In genomic region chr5:65742565-65743231, GRCh38 we compare ENCODE assay signal across 8 cellular contexts. TPM values are rescaled to one million over a fixed set of nuclear protein-coding genes. Genes with fewer than 3 reads are reported as not detected.
A peak's percentile ranks its signal among the peaks of the same experiment; 100 is the strongest.
DNase-seq lines count a peak whose midpoint lies in the region; ATAC-seq and TF ChIP-seq lines count a peak whose summit lies in the region.

No MANE protein-coding gene starts in this region.

- no peaks in the 10 kb centered on the region for H3K9me3 Mint-ChIP-seq in effector memory CD8-positive, alpha-beta T cell
- peaks cover 9% of the 10 kb centered on the region for H3K9me3 Mint-ChIP-seq in neural crest cell

- H3K27ac Mint-ChIP-seq in effector memory CD8-positive, alpha-beta T cell, result no peak overlapping the region
- H3K27ac Mint-ChIP-seq in neural crest cell (ENCODE audit: unreplicated experiment), result no peak overlapping the region

- no peak overlapping the region for H3K4me3 Mint-ChIP-seq in effector memory CD8-positive, alpha-beta T cell
- H3K4me3 Mint-ChIP-seq in neural crest cell, result no peak overlapping the region

- H3K36me3 Mint-ChIP-seq in effector memory CD8-positive, alpha-beta T cell (ENCODE audit: insufficient read depth), result no peaks in the 10 kb centered on the region
- peaks cover 14% of the 10 kb centered on the region for H3K36me3 Mint-ChIP-seq in neural crest cell (ENCODE audit: low read depth)

- no peaks in the 10 kb centered on the region for H3K27me3 Mint-ChIP-seq in effector memory CD8-positive, alpha-beta T cell
- no peaks in the 10 kb centered on the region for H3K27me3 Mint-ChIP-seq in neural crest cell (ENCODE audit: low read depth)

- in situ Hi-C loops in SK-MEL-5 (cut with HindIII; ENCODE audit: low pct_unique_long_range_greater_than_20kb, low sequenced_read_pairs), result no loop called here

- DNase-seq in NCI-H2196 (lab: John Stamatoyannopoulos, UW; ENCODE audit: unreplicated experiment) (peak; percentile 9), NCI-H2196 treated with DMSO at 0.1 percent for 48 hours (lab: John Stamatoyannopoulos, UW; ENCODE audit: unreplicated experiment) (no peak), SK-MEL-5 (ENCODE audit: low read depth, low spot score) (peak; percentile 73), neural crest cell (ENCODE audit: low read depth, low spot score) (no peak), activated gamma-delta T cell (lab: John Stamatoyannopoulos, UW) (no peak)
- DNase-seq in effector memory CD8-positive, alpha-beta T cell, result no peak

- H3K4me1 Mint-ChIP-seq in effector memory CD8-positive, alpha-beta T cell (ENCODE audit: low read depth in 2 of 2), result no peaks in the 10 kb centered on the region
- peaks cover 5% of the 10 kb centered on the region for H3K4me1 Mint-ChIP-seq in neural crest cell

- TF ChIP-seq CTCF in neural crest cell (conservative IDR thresholded peaks at IDR 0.05), result peak; percentile 76

- ATAC-seq in GM19455 (IDR thresholded peaks at IDR 0.05; ENCODE audit: unreplicated experiment) (peak; percentile 88), HG03469 (IDR thresholded peaks at IDR 0.05; ENCODE audit: unreplicated experiment) (peak; percentile 74)
- peak; percentile 55 for ATAC-seq in effector memory CD8-positive, alpha-beta T cell (replicated peaks)

RNA-seq across cellular contexts. Expression of gene NLN, which starts 20.7 kb away (rescaled TPM):
- total RNA-seq in SK-MEL-5 (2014; rRNA removed; shearing (Covaris generic)), result 31.0 and 31.4 TPM in 2 replicates
- polyA plus RNA-seq in SK-MEL-5 (2015; cell fraction: cytosol; rRNA removed), result 16.0 and 25.3 TPM in 2 replicates
- 6.0 and 19.9 TPM in 2 replicates for polyA plus RNA-seq in SK-MEL-5 (2015; cell fraction: nucleus; rRNA removed)
- total RNA-seq in neural crest cell, result 51.7 and 55.2 TPM in 2 replicates

RNA-seq across cellular contexts. Expression of gene SGTB, which starts 20.8 kb away (rescaled TPM):
- 11.1 and 12.0 TPM in 2 replicates for total RNA-seq in SK-MEL-5 (2014; rRNA removed; shearing (Covaris generic))
- polyA plus RNA-seq in SK-MEL-5 (2015; cell fraction: cytosol; rRNA removed), result 5.2 and 7.2 TPM in 2 replicates
- 2.3 and 4.3 TPM in 2 replicates for polyA plus RNA-seq in SK-MEL-5 (2015; cell fraction: nucleus; rRNA removed)
- total RNA-seq in neural crest cell, result 15.0 and 15.8 TPM in 2 replicates

Comparison
In these comparisons a context has a peak if more than half of its experiments do, and no peak if none do; other contexts are left out.
1. DNase-seq: peak in NCI-H2196 (single experiment) and SK-MEL-5 (single experiment); none in NCI-H2196 treated with DMSO at 0.1 percent for 48 hours (single experiment), effector memory CD8-positive, alpha-beta T cell (0 of 3), neural crest cell (single experiment) and activated gamma-delta T cell (single experiment).
2. Peak in every context shown above with its lines, with median percentiles within 50 percentile points of each other: ATAC-seq.